In the genomic region with DNA sequence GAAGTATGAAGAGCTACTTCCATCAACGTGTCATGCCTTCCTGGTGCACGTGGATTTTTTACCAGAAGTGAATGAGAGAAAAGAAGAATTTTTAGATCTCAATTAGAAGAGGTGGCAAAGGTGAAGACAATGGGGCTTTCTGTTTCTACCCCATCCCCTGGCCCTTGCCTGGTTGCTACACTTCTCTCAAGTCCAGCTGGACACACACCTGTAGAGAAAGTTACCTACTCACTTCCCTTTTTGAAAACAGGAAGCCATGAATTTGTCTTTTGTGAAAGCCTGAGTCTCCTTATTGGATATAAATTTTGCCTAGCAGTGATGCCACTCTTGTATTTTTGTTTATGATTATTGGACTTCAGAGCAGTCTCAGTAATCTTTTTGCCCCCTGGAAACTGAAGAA, we compare ENCODE assay signal across 19 cellular contexts.
DNase-seq lines count a peak whose midpoint lies in the region; ATAC-seq, FAIRE-seq and TF ChIP-seq lines count a peak whose summit lies in the region.
"Had no signal": no experiment of that assay in that cellular context is flagged by ENCODE, and none has a peak within 500 bp of the region (broad histone marks: within the 10 kb centered on the region; RNA-seq: fewer than 3 reads in every experiment).

No MANE protein-coding gene starts in this region.

- no peak overlapping the region for H3K18ac ChIP-seq in trophoblast cell (ENCODE audit: low read length)

- H4K20me1 ChIP-seq in OCI-LY7 (ENCODE audit: insufficient read depth, low read length) (no peaks in the 10 kb centered on the region), GM12878 (ENCODE audit: control insufficient read depth, insufficient read depth) (no peaks in the 10 kb centered on the region)
- H4K20me1 ChIP-seq: BLaER1 had no signal

- H3K4me2 ChIP-seq in OCI-LY7 (ENCODE audit: low read length) (no peak overlapping the region), GM12878 (ENCODE audit: control insufficient read depth, insufficient read depth) (no peak overlapping the region), trophoblast cell (ENCODE audit: low read length) (no peak overlapping the region)
- H3K4me2 ChIP-seq: BLaER1 had no signal

- SMC1A ChIA-PET in GM12878 (lab: Charles Lee; ENCODE audit: uncharacterized antibody, unreplicated experiment) = no interaction called here

- peak overlapping the region; percentile 98 for H3K27ac Mint-ChIP-seq in Calu3 (ENCODE audit: unreplicated experiment)
- H3K27ac Mint-ChIP-seq in stimulated activated naive CD8-positive, alpha-beta T cell treated with anti-CD3 and anti-CD28 coated beads, Interleukin-15, amount 100 ng/mL, for 72 hours = no peak overlapping the region

- TF ChIP-seq POLR2A in GM12878 (IDR thresholded peaks at IDR 0.05; ENCODE audit: low read depth, low read length) (no peak), esophagus muscularis mucosa (IDR thresholded peaks at IDR 0.05; ENCODE audit: low read depth) (no peak), stomach (IDR thresholded peaks at IDR 0.05) (no peak)

- H3K9me3 ChIP-seq in OCI-LY7 (ENCODE audit: low read length) = no peaks in the 10 kb centered on the region
- H3K9me3 ChIP-seq in GM12878 (replicated peaks; ENCODE audit: control insufficient read depth, insufficient read depth, low read length) = no peaks in the 10 kb centered on the region
- no peaks in the 10 kb centered on the region for H3K9me3 ChIP-seq in trophoblast cell (ENCODE audit: insufficient read depth, low read depth, low read length)
- no peaks in the 10 kb centered on the region for H3K9me3 ChIP-seq in esophagus muscularis mucosa
- no peaks in the 10 kb centered on the region for H3K9me3 ChIP-seq in stomach
- H3K9me3 ChIP-seq: BLaER1, MG63, SJCRH30 had no signal

- H3K9ac ChIP-seq in GM12878 (ENCODE audit: control insufficient read depth, insufficient read depth, low read length) (no peak overlapping the region), trophoblast cell (ENCODE audit: low read length) (no peak overlapping the region)
- H3K9ac ChIP-seq: BLaER1 had no signal

- no peak for FAIRE-seq in GM12878 (lab: Jason Lieb, UNC)
- FAIRE-seq: D721Med, H1, RCC 7860 had no signal

- no peak overlapping the region for H3K4me3 Mint-ChIP-seq in Calu3 (ENCODE audit: low read depth, unreplicated experiment)
- H3K4me3 Mint-ChIP-seq in stimulated activated naive CD8-positive, alpha-beta T cell treated with anti-CD3 and anti-CD28 coated beads, Interleukin-15, amount 100 ng/mL, for 72 hours = no peak overlapping the region
- H3K4me3 Mint-ChIP-seq: CD4-positive, CD25-positive, alpha-beta regulatory T cell had no signal

- H3K4ac ChIP-seq in trophoblast cell (ENCODE audit: low read depth, low read length) = no peak overlapping the region

- in situ Hi-C loops in GM12878 (cut with MboI) = no loop called here

- BruUV-seq in Calu3 (replicated peaks; lab: Mats Ljungman, UMichigan) (no TSS peak), OCI-LY7 (replicated peaks; lab: Mats Ljungman, UMichigan) (no TSS peak), GM12878 (replicated peaks; lab: Mats Ljungman, UMichigan) (no TSS peak)

- no peak overlapping the region for H4K8ac ChIP-seq in trophoblast cell (ENCODE audit: low read depth, low read length)

- no peaks in the 10 kb centered on the region for H3K27me3 Mint-ChIP-seq in Calu3 (ENCODE audit: unreplicated experiment)
- H3K27me3 Mint-ChIP-seq in stimulated activated naive CD8-positive, alpha-beta T cell treated with anti-CD3 and anti-CD28 coated beads, Interleukin-15, amount 100 ng/mL, for 72 hours = peaks cover 28% of the 10 kb centered on the region

- H3K36me3 ChIP-seq in OCI-LY7 (ENCODE audit: insufficient read depth, low read length) (no peaks in the 10 kb centered on the region), GM12878 (ENCODE audit: control insufficient read depth in 2 of 2, insufficient read depth in 2 of 2, low read length in 1 of 2) (no peaks in the 10 kb centered on the region), trophoblast cell (ENCODE audit: control insufficient read depth in 1 of 2, insufficient read depth in 2 of 2, low read length in 2 of 2) (no peaks in the 10 kb centered on the region), esophagus muscularis mucosa (no peaks in the 10 kb centered on the region), stomach (no peaks in the 10 kb centered on the region)
- H3K36me3 ChIP-seq: BLaER1, MG63, SJCRH30 had no signal

- H3K9me2 ChIP-seq in OCI-LY7 (ENCODE audit: insufficient read depth, low read length) = no peaks in the 10 kb centered on the region

- no peaks in the 10 kb centered on the region for H3K27me3 ChIP-seq in GM12878 (replicated peaks in 1 of 2; ENCODE audit: control insufficient read depth in 2 of 2, insufficient read depth in 2 of 2, low read length in 1 of 2)
- no peaks in the 10 kb centered on the region for H3K27me3 ChIP-seq in trophoblast cell (ENCODE audit: insufficient read depth, low read length)
- H3K27me3 ChIP-seq in esophagus muscularis mucosa = no peaks in the 10 kb centered on the region
- no peaks in the 10 kb centered on the region for H3K27me3 ChIP-seq in stomach
- H3K27me3 ChIP-seq: BLaER1, MG63, SJCRH30 had no signal

- peaks cover 38% of the 10 kb centered on the region for H3K36me3 Mint-ChIP-seq in Calu3 (ENCODE audit: insufficient read depth, unreplicated experiment)
- H3K36me3 Mint-ChIP-seq: CD4-positive, CD25-positive, alpha-beta regulatory T cell had no signal

- no peak overlapping the region for H3K23ac ChIP-seq in trophoblast cell (ENCODE audit: low read length)

- H3K79me2 ChIP-seq in OCI-LY7 (ENCODE audit: insufficient read depth, low read depth, low read length) = no peaks in the 10 kb centered on the region
- no peaks in the 10 kb centered on the region for H3K79me2 ChIP-seq in GM12878 (ENCODE audit: control insufficient read depth, insufficient read depth, low read length)
- no peaks in the 10 kb centered on the region for H3K79me2 ChIP-seq in trophoblast cell (ENCODE audit: control insufficient read depth, insufficient read depth, low read length, poor library complexity)

- H3K4me1 Mint-ChIP-seq in Calu3 (ENCODE audit: low read depth, unreplicated experiment) = peaks cover 68% of the 10 kb centered on the region
- H3K4me1 Mint-ChIP-seq in stimulated activated naive CD8-positive, alpha-beta T cell treated with anti-CD3 and anti-CD28 coated beads, Interleukin-15, amount 100 ng/mL, for 72 hours = peaks cover 13% of the 10 kb centered on the region

- H4K12ac ChIP-seq in trophoblast cell (ENCODE audit: low read depth, low read length) = no peak overlapping the region

- no peak for TF ChIP-seq RAD21 in GM12878 (IDR thresholded peaks at IDR 0.05; ENCODE audit: insufficient read depth, low read depth, low read length)

- ATAC-seq in GM12878 = no peak
- ATAC-seq in stimulated activated naive CD8-positive, alpha-beta T cell treated with anti-CD3 and anti-CD28 coated beads, Interleukin-15, amount 100 ng/mL, for 72 hours = no peak
- ATAC-seq: Right ventricle myocardium inferior, SK-N-SH treated with all-trans-retinoic acid at 6 μM for 48 hours had no signal

- H2AK5ac ChIP-seq in trophoblast cell (ENCODE audit: low read length) = no peak overlapping the region

- H4K91ac ChIP-seq in trophoblast cell (ENCODE audit: low read depth, low read length) = no peak overlapping the region

- no peaks in the 10 kb centered on the region for H3K4me1 ChIP-seq in OCI-LY7 (ENCODE audit: insufficient read depth, low read length, poor library complexity, severe bottlenecking)
- H3K4me1 ChIP-seq in GM12878 (ENCODE audit: control insufficient read depth, insufficient read depth, low read length) = no peaks in the 10 kb centered on the region
- peaks cover 0 to 5% of the 10 kb centered on the region in 2 experiments for H3K4me1 ChIP-seq in trophoblast cell (ENCODE audit: control insufficient read depth in 1 of 2, insufficient read depth in 2 of 2, low read length in 2 of 2)
- H3K4me1 ChIP-seq in esophagus muscularis mucosa = peaks cover 13 to 31% (median 19%) of the 10 kb centered on the region in 4 donors
- peaks cover 0 to 12% (median 3%) of the 10 kb centered on the region in 4 donors for H3K4me1 ChIP-seq in stomach
- H3K4me1 ChIP-seq: BLaER1 had no signal

- H2AFZ ChIP-seq in OCI-LY7 (ENCODE audit: low read length) = no peak overlapping the region
- H2AFZ ChIP-seq in GM12878 (ENCODE audit: control insufficient read depth, low read depth, low read length) = no peak overlapping the region
- H2AFZ ChIP-seq in trophoblast cell (ENCODE audit: insufficient read depth, low read length, poor library complexity) = no peak overlapping the region

- WGBS in GM12878 (ENCODE audit: insufficient coverage, insufficient replicate concordance, low lambda C conversion rate, missing lambda C conversion rate) = 0% methylated on average over 2 of the region's 2 CpGs
- WGBS in trophoblast cell (ENCODE audit: extremely low coverage, insufficient coverage, insufficient read length) = no CpG with 5 or more reads among the region's 2 CpGs
- WGBS in esophagus muscularis mucosa = 87% methylated on average over 2 of the region's 2 CpGs
- WGBS in stomach, 5 donors = 83 to 90% (median 88%) methylated on average over 2 of the region's 2 CpGs

- no peak for TF ChIP-seq CTCF in Calu3 (IDR thresholded peaks at IDR 0.05; ENCODE audit: unreplicated experiment)
- TF ChIP-seq CTCF in OCI-LY7 (conservative IDR thresholded peaks at IDR 0.05; ENCODE audit: low read length) = no peak
- no peak for TF ChIP-seq CTCF in GM12878 (IDR thresholded peaks at IDR 0.05 in 2 of 3, conservative IDR thresholded peaks at IDR 0.05 in 1 of 3; ENCODE audit: control insufficient read depth in 2 of 3, extremely low read depth in 1 of 3, insufficient read depth in 1 of 3, low read depth in 3 of 3, low read length in 3 of 3)
- TF ChIP-seq CTCF in esophagus muscularis mucosa (IDR thresholded peaks at IDR 0.05) = no peak
- TF ChIP-seq CTCF in stomach (IDR thresholded peaks at IDR 0.05) = no peak

- TF ChIP-seq EP300 in GM12878 (IDR thresholded peaks at IDR 0.05; ENCODE audit: borderline replicate concordance in 1 of 2, control insufficient read depth in 1 of 2, low read depth in 2 of 2, low read length in 2 of 2) (no peak), esophagus muscularis mucosa (IDR thresholded peaks at IDR 0.05) (no peak), stomach (IDR thresholded peaks at IDR 0.05) (no peak)

- no peaks in the 10 kb centered on the region for H3K9me3 Mint-ChIP-seq in Calu3 (ENCODE audit: low read depth, unreplicated experiment)
- no peaks in the 10 kb centered on the region for H3K9me3 Mint-ChIP-seq in stimulated activated naive CD8-positive, alpha-beta T cell treated with anti-CD3 and anti-CD28 coated beads, Interleukin-15, amount 100 ng/mL, for 72 hours

- no peak overlapping the region for H2BK5ac ChIP-seq in trophoblast cell (ENCODE audit: low read depth, low read length, poor library complexity)

- intact Hi-C loops in Calu3 (cut with micrococcal nuclease; ENCODE audit: unreplicated experiment) (no loop called here), OCI-LY7 (cut with micrococcal nuclease; ENCODE audit: unreplicated experiment) (no loop called here), GM12878 (cut with micrococcal nuclease; ENCODE audit: unreplicated experiment) (no loop called here), esophagus muscularis mucosa (cut with DNase I) (no loop called here), stomach (cut with DNase I; ENCODE audit: low total_unique reads) (no loop called here)

- no peak overlapping the region for H3K14ac ChIP-seq in trophoblast cell (ENCODE audit: low read length)

- H3K27ac ChIP-seq in OCI-LY7 (ENCODE audit: low read depth, low read length, poor library complexity, severe bottlenecking) (no peak overlapping the region), GM12878 (ENCODE audit: control insufficient read depth, insufficient read depth) (no peak overlapping the region), trophoblast cell (ENCODE audit: low read depth, low read length) (no peak overlapping the region), esophagus muscularis mucosa (replicated peaks in 1 of 4) (no peak overlapping the region), stomach (no peak overlapping the region)
- H3K27ac ChIP-seq: BLaER1, SJCRH30 had no signal

- H3K79me1 ChIP-seq in trophoblast cell (ENCODE audit: low read length) = no peaks in the 10 kb centered on the region

- H2BK12ac ChIP-seq in trophoblast cell (ENCODE audit: low read length) = no peak overlapping the region

- CTCF ChIA-PET in Calu3 (lab: Charles Lee) = no interaction called here
- CTCF ChIA-PET in OCI-LY7 (lab: Charles Lee; ENCODE audit: unreplicated experiment) = no interaction called here
- CTCF ChIA-PET in GM12878 (lab: Yijun Ruan, JAX) = interaction anchor here (0.6 to 1.2 kb wide), 2 partner anchors 23 to 701 kb away, joined by 3 read pairs; no protein-coding TSS in a partner anchor

- peak overlapping the region; percentile 18 for H2BK120ac ChIP-seq in trophoblast cell (ENCODE audit: insufficient read depth, low read length, poor library complexity)

- RAD21 ChIA-PET in GM12878 (lab: Charles Lee; ENCODE audit: unreplicated experiment) = no interaction called here

- H3K4me3 ChIP-seq in OCI-LY7 (ENCODE audit: low read depth, low read length, poor library complexity, severe bottlenecking) (no peak overlapping the region), GM12878 (no peak overlapping the region), trophoblast cell (ENCODE audit: low read depth, low read length) (no peak overlapping the region), esophagus muscularis mucosa (no peak overlapping the region), stomach (no peak overlapping the region)
- H3K4me3 ChIP-seq: BLaER1, MG63, SJCRH30 had no signal

- DNase-seq in Calu3 (no peak), OCI-LY7 (ENCODE audit: low spot score) (peak; percentile 2), GM12878 (ENCODE audit: low read depth, low spot score) (no peak), trophoblast cell (no peak), esophagus muscularis mucosa (ENCODE audit: extremely low spot score) (no peak), stomach (no peak)
- DNase-seq in stimulated activated naive CD8-positive, alpha-beta T cell treated with anti-CD3 and anti-CD28 coated beads, Interleukin-15, amount 100 ng/mL, for 72 hours = no peak
- DNase-seq: CD4-positive, CD25-positive, alpha-beta regulatory T cell; HCEC 1CT; MG63; NCI-H2029; NCI-H69; SJCRH30 had no signal

- POLR2A ChIA-PET in OCI-LY7 (lab: Charles Lee) (no interaction called here), GM12878 (lab: Charles Lee) (no interaction called here)
